ENCODE assay signal across 2 cellular contexts in genomic region chr7:120060283-120060682, GRCh38.
TF ChIP-seq lines count a peak whose summit lies in the region.

No MANE protein-coding gene starts in this region.

TF ChIP-seq in IMR-90, 13 proteins besides CTCF, POLR2A, EP300 and RAD21 (continued from another document):
- TF ChIP-seq USF2 (IDR thresholded peaks at IDR 0.05; ENCODE audit: low read depth, low read length) (no peak), RFX5 (IDR thresholded peaks at IDR 0.05; ENCODE audit: low read depth, low read length) (no peak), FOS (IDR thresholded peaks at IDR 0.05; ENCODE audit: low read depth, low read length) (no peak)

TF ChIP-seq in SK-N-SH treated with all-trans-retinoic acid at 6 μM for 48 hours, 23 proteins besides CTCF, POLR2A, EP300 and RAD21 (continued from another document):
- no peak for TF ChIP-seq PATZ1 (CRISPR knock-in tag; IDR thresholded peaks at IDR 0.05; ENCODE audit: borderline replicate concordance)
- no peak for TF ChIP-seq ZNF8 (CRISPR knock-in tag; IDR thresholded peaks at IDR 0.05)
- TF ChIP-seq OSR1 (CRISPR knock-in tag; IDR thresholded peaks at IDR 0.05): no peak
- TF ChIP-seq ISL1 (CRISPR knock-in tag; IDR thresholded peaks at IDR 0.05): no peak
- TF ChIP-seq SNAI2 (CRISPR knock-in tag; IDR thresholded peaks at IDR 0.05): no peak
- TF ChIP-seq ZNF565 (CRISPR knock-in tag; conservative IDR thresholded peaks at IDR 0.05; ENCODE audit: low read depth): no peak
- no peak for TF ChIP-seq ARNTL (CRISPR knock-in tag; IDR thresholded peaks at IDR 0.05; ENCODE audit: borderline replicate concordance, low read depth)
- TF ChIP-seq RARB (CRISPR knock-in tag; IDR thresholded peaks at IDR 0.05): no peak
- TF ChIP-seq PPARA (CRISPR knock-in tag; IDR thresholded peaks at IDR 0.05; ENCODE audit: borderline replicate concordance): no peak
- no peak for TF ChIP-seq CSRNP3 (CRISPR knock-in tag; IDR thresholded peaks at IDR 0.05)
- no peak for TF ChIP-seq TSHZ2 (CRISPR knock-in tag; IDR thresholded peaks at IDR 0.05)
- no peak for TF ChIP-seq POU6F1 (CRISPR knock-in tag; IDR thresholded peaks at IDR 0.05; ENCODE audit: borderline replicate concordance, low read depth)
- TF ChIP-seq TCF4 (CRISPR knock-in tag; IDR thresholded peaks at IDR 0.05; ENCODE audit: borderline replicate concordance): no peak
- TF ChIP-seq CSDC2 (CRISPR knock-in tag; IDR thresholded peaks at IDR 0.05): no peak
- TF ChIP-seq ZNF70 (CRISPR knock-in tag; IDR thresholded peaks at IDR 0.05): no peak
- no peak for TF ChIP-seq ZFP3 (CRISPR knock-in tag; IDR thresholded peaks at IDR 0.05)
- no peak for TF ChIP-seq BACH2 (CRISPR knock-in tag; IDR thresholded peaks at IDR 0.05; ENCODE audit: borderline replicate concordance)
- TF ChIP-seq ZFP30 (CRISPR knock-in tag; IDR thresholded peaks at IDR 0.05): no peak
- TF ChIP-seq TOX (CRISPR knock-in tag; IDR thresholded peaks at IDR 0.05; ENCODE audit: borderline replicate concordance): no peak
